ENCODE assay signal across 14 cellular contexts in genomic region chr2:85558160-85558559, GRCh38. TPM values are rescaled to one million over a fixed set of nuclear protein-coding genes. Genes with fewer than 3 reads are reported as not detected.
DNase-seq lines count a peak whose midpoint lies in the region; ATAC-seq and TF ChIP-seq lines count a peak whose summit lies in the region.
"Had no signal": no experiment of that assay in that cellular context is flagged by ENCODE, and none has a peak within 500 bp of the region (broad histone marks: within the 10 kb centered on the region; RNA-seq: fewer than 3 reads in every experiment).

No MANE protein-coding gene starts in this region.

- no TSS peak for BruUV-seq in IMR-90 (replicated peaks; lab: Mats Ljungman, UMichigan)

- no peak overlapping the region for H3K4ac ChIP-seq in IMR-90 (ENCODE audit: low read depth, low read length)

- H3K27me3 ChIP-seq in IMR-90 (ENCODE audit: control insufficient read depth, insufficient read depth, low read length), result no peaks in the 10 kb centered on the region

- WGBS in IMR-90 (ENCODE audit: extremely low coverage in 2 of 2, insufficient read length in 1 of 2), 2 experiments, result no CpG with 5 or more reads among the region's 1 CpG

- dilution Hi-C loops in IMR-90 (cut with HindIII; ENCODE audit: low sequenced_read_pairs, unreplicated experiment), result no loop called here

- H2AK9ac ChIP-seq in IMR-90 (replicated peaks; ENCODE audit: low read depth, low read length, poor library complexity), result peak overlapping the region; percentile 53

- H3K23ac ChIP-seq in IMR-90 (ENCODE audit: low read depth, low read length), result no peak overlapping the region; the same call in 1 of the 2 replicates

- no peak overlapping the region for H2BK120ac ChIP-seq in IMR-90 (ENCODE audit: low read depth, low read length)

- ATAC-seq in activated naive CD4-positive, alpha-beta T cell treated with anti-CD3 and anti-CD28 coated beads, Interleukin-2, amount 50 U/mL, for 72 hours, result no peak
- ATAC-seq in IMR-90 (ENCODE audit: low read depth), result no peak
- ATAC-seq in HG03025 (IDR thresholded peaks at IDR 0.05; ENCODE audit: low FRiP score, unreplicated experiment), result no peak

- no peak overlapping the region for H3K18ac ChIP-seq in IMR-90 (ENCODE audit: low read depth, low read length)

- in situ Hi-C loops in IMR-90 (cut with MboI; ENCODE audit: low sequenced_read_pairs), result loop anchor here (10.0 kb wide), 1 partner anchor 493 kb away; no protein-coding TSS in a partner anchor

- H2BK20ac ChIP-seq in IMR-90 (ENCODE audit: low read depth, low read length), result no peak overlapping the region

- no peak overlapping the region for H4K5ac ChIP-seq in IMR-90 (ENCODE audit: low read depth, low read length)

- no peak overlapping the region for H3K4me2 ChIP-seq in IMR-90 (ENCODE audit: low read depth, low read length)

- no peak for TF ChIP-seq CTCF in IMR-90 (conservative IDR thresholded peaks at IDR 0.05; ENCODE audit: low read depth, low read length)
- no peak for TF ChIP-seq CTCF in nephron (IDR thresholded peaks at IDR 0.05; ENCODE audit: unreplicated experiment in 3 of 3)

- POLR2A ChIA-PET in IMR-90 (lab: Charles Lee; ENCODE audit: unreplicated experiment), result no interaction called here

- no peak overlapping the region for H3K27ac ChIP-seq in IMR-90 (ENCODE audit: insufficient read depth, low read length)
- H3K27ac ChIP-seq: SK-N-MC had no signal

- H3K9me3 ChIP-seq in IMR-90 (ENCODE audit: control insufficient read depth, insufficient read depth, low read length), result no peaks in the 10 kb centered on the region

- no peak overlapping the region for H2AFZ ChIP-seq in IMR-90 (replicated peaks; ENCODE audit: low read length, poor library complexity)

- no peak overlapping the region for H3K56ac ChIP-seq in IMR-90 (ENCODE audit: extremely low read depth, insufficient read depth, low read length)

- CTCF ChIA-PET in IMR-90 (lab: Yijun Ruan, JAX), result no interaction called here

- intact Hi-C loops in IMR-90 (cut with micrococcal nuclease), result no loop called here

- H3K9me1 ChIP-seq in IMR-90 (ENCODE audit: insufficient read depth, low read length), result peaks cover 8% of the 10 kb centered on the region; the same call in 1 of the 2 replicates

- peaks cover 3% of the 10 kb centered on the region; the same call in 1 of the 2 replicates for H3K4me1 ChIP-seq in IMR-90 (ENCODE audit: control insufficient read depth, insufficient read depth, low read length)

- H4K20me1 ChIP-seq in IMR-90 (ENCODE audit: insufficient read depth, low read length), result no peaks in the 10 kb centered on the region

- H3K9ac ChIP-seq in IMR-90 (ENCODE audit: low read depth, low read length), result no peak overlapping the region

- H3K14ac ChIP-seq in IMR-90 (replicated peaks; ENCODE audit: low read depth, low read length), result no peak overlapping the region

- H3K4me1 Mint-ChIP-seq in nephron, result peaks cover 16% of the 10 kb centered on the region

- H2AK5ac ChIP-seq in IMR-90 (ENCODE audit: low read depth, low read length), result no peak overlapping the region

- H3K79me1 ChIP-seq in IMR-90 (ENCODE audit: low read depth in 1 of 2, low read length in 2 of 2), result peaks cover 19 to 55% of the 10 kb centered on the region in 2 experiments

- H3K4me3 ChIP-seq in IMR-90 (ENCODE audit: insufficient read depth, low read depth, low read length), result no peak overlapping the region
- H3K4me3 ChIP-seq: SK-N-MC had no signal

- H3K27ac Mint-ChIP-seq in activated naive CD4-positive, alpha-beta T cell treated with anti-CD3 and anti-CD28 coated beads, Interleukin-2, amount 50 U/mL, for 72 hours, result peak overlapping the region; percentile 40 to 63
- no peak overlapping the region for H3K27ac Mint-ChIP-seq in nephron

- no peak overlapping the region for H4K91ac ChIP-seq in IMR-90 (ENCODE audit: insufficient read depth, low read depth, low read length)

- H3K36me3 ChIP-seq in IMR-90 (ENCODE audit: control insufficient read depth, insufficient read depth, low read length), result peaks cover 26% of the 10 kb centered on the region

- no peak for TF ChIP-seq RAD21 in IMR-90 (IDR thresholded peaks at IDR 0.05; ENCODE audit: low read length)

- H3K4me3 Mint-ChIP-seq in nephron, result peak overlapping the region; percentile 67 to 80 (median 67)

- no peaks in the 10 kb centered on the region for H3K27me3 Mint-ChIP-seq in nephron (ENCODE audit: low read depth)

- no peaks in the 10 kb centered on the region for H3K9me3 Mint-ChIP-seq in activated naive CD4-positive, alpha-beta T cell treated with anti-CD3 and anti-CD28 coated beads, Interleukin-2, amount 50 U/mL, for 72 hours
- H3K9me3 Mint-ChIP-seq in nephron, result no peaks in the 10 kb centered on the region

- no peak for TF ChIP-seq POLR2A in IMR-90 (IDR thresholded peaks at IDR 0.05; ENCODE audit: low read depth, low read length)

- H3K36me3 Mint-ChIP-seq in activated naive CD4-positive, alpha-beta T cell treated with anti-CD3 and anti-CD28 coated beads, Interleukin-2, amount 50 U/mL, for 72 hours, result peaks cover 5 to 6% of the 10 kb centered on the region in 2 donors
- peaks cover 30% of the 10 kb centered on the region for H3K36me3 Mint-ChIP-seq in nephron (ENCODE audit: low read depth)

- no peak for DNase-seq in activated naive CD4-positive, alpha-beta T cell treated with anti-CD3 and anti-CD28 coated beads, Interleukin-2, amount 50 U/mL, for 72 hours (ENCODE audit: low spot score in 2 of 2)
- no peak for DNase-seq in activated naive CD4-positive, alpha-beta T cell treated with anti-CD3 and anti-CD28 coated beads, Interleukin-2, amount 50 U/mL, for 16 hours
- no peak for DNase-seq in IMR-90
- no peak for DNase-seq in DMS53 (lab: John Stamatoyannopoulos, UW)
- DNase-seq: C1 segment of cervical spinal cord, NCI-H1417 treated with DMSO at 0.1 percent for 48 hours, NCI-H187 treated with DMSO at 0.1 percent for 48 hours, NCI-H345, NCI-H524 treated with DMSO at 0.1 percent for 48 hours, SHP77 had no signal

- H2BK5ac ChIP-seq in IMR-90 (ENCODE audit: low read depth, low read length, poor library complexity, severe bottlenecking), result no peak overlapping the region

- H2BK15ac ChIP-seq in IMR-90 (ENCODE audit: low read depth, low read length), result no peak overlapping the region

- H4K8ac ChIP-seq in IMR-90 (ENCODE audit: low read depth in 2 of 2, low read length in 2 of 2), result no peak overlapping the region

TF ChIP-seq in IMR-90, 13 proteins besides CTCF, POLR2A, EP300 and RAD21 (continues in another document):
- TF ChIP-seq ELK1 (IDR thresholded peaks at IDR 0.05; ENCODE audit: borderline replicate concordance, low read depth, low read length) (no peak), FOS (IDR thresholded peaks at IDR 0.05; ENCODE audit: low read depth, low read length) (no peak), MAFK (IDR thresholded peaks at IDR 0.05; ENCODE audit: low read depth, low read length) (no peak), RCOR1 (IDR thresholded peaks at IDR 0.05; ENCODE audit: insufficient replicate concordance, low read length) (no peak), CHD1 (IDR thresholded peaks at IDR 0.05; ENCODE audit: low read depth, low read length) (no peak), MXI1 (IDR thresholded peaks at IDR 0.05; ENCODE audit: borderline replicate concordance, low read depth, low read length) (no peak), RFX5 (IDR thresholded peaks at IDR 0.05; ENCODE audit: low read depth, low read length) (no peak), BHLHE40 (IDR thresholded peaks at IDR 0.05; ENCODE audit: low read depth, low read length) (no peak), CEBPB (IDR thresholded peaks at IDR 0.05; ENCODE audit: low read depth, low read length) (no peak), NFE2L2 (IDR thresholded peaks at IDR 0.05; ENCODE audit: low read depth, low read length) (no peak)

RNA-seq across cellular contexts. Expression of gene GGCX, which starts 3.1 kb away (rescaled TPM):
- total RNA-seq in activated naive CD4-positive, alpha-beta T cell treated with anti-CD3 and anti-CD28 coated beads, Interleukin-2, amount 50 U/mL, for 72 hours, result 10 to 100 TPM; 21.2 to 21.5 TPM
- total RNA-seq in IMR-90 (2012; rRNA removed), result 31.9 and 35.0 TPM in 2 replicates
- polyA plus RNA-seq in IMR-90 (2012; rRNA removed), result 37.0 and 39.4 TPM in 2 replicates
- polyA plus RNA-seq in IMR-90 (2012; cell fraction: cytosol; rRNA removed), result 57.1 and 81.4 TPM in 2 replicates
- polyA plus RNA-seq in IMR-90 (2012; cell fraction: nucleus; rRNA removed; ENCODE audit: low replicate concordance), result 60.6 and 63.6 TPM in 2 replicates

RNA-seq across cellular contexts. Expression of gene MAT2A, which starts 19.2 kb away (rescaled TPM):
- 100 to 1,000 TPM; 271 to 281 TPM for total RNA-seq in activated naive CD4-positive, alpha-beta T cell treated with anti-CD3 and anti-CD28 coated beads, Interleukin-2, amount 50 U/mL, for 72 hours
- 94.1 and 98.9 TPM in 2 replicates for total RNA-seq in IMR-90 (2012; rRNA removed)
- 158 and 223 TPM in 2 replicates for polyA plus RNA-seq in IMR-90 (2012; rRNA removed)
- 40.6 and 65.5 TPM in 2 replicates for polyA plus RNA-seq in IMR-90 (2012; cell fraction: cytosol; rRNA removed)
- 581 and 1,265 TPM in 2 replicates for polyA plus RNA-seq in IMR-90 (2012; cell fraction: nucleus; rRNA removed; ENCODE audit: low replicate concordance)

RNA-seq across cellular contexts. Expression of gene VAMP8, which starts 19.2 kb away (rescaled TPM):
- total RNA-seq in activated naive CD4-positive, alpha-beta T cell treated with anti-CD3 and anti-CD28 coated beads, Interleukin-2, amount 50 U/mL, for 72 hours, result 100 to 1,000 TPM; 119 to 135 TPM
- 0.83 and 0.90 TPM in 2 replicates for total RNA-seq in IMR-90 (2012; rRNA removed)
- polyA plus RNA-seq in IMR-90 (2012; rRNA removed), result 1.7 and 1.9 TPM in 2 replicates
- polyA plus RNA-seq in IMR-90 (2012; cell fraction: cytosol; rRNA removed), result 0.82 and 2.4 TPM in 2 replicates
- 0.13 and 2.1 TPM in 2 replicates for polyA plus RNA-seq in IMR-90 (2012; cell fraction: nucleus; rRNA removed; ENCODE audit: low replicate concordance)
- total RNA-seq: A673 had no signal

RNA-seq across cellular contexts. Expression of gene VAMP5, which starts 26.1 kb away (rescaled TPM):
- total RNA-seq in activated naive CD4-positive, alpha-beta T cell treated with anti-CD3 and anti-CD28 coated beads, Interleukin-2, amount 50 U/mL, for 72 hours, result 10 to 100 TPM; 50.6 to 68.0 TPM
- 13.8 and 27.8 TPM in 2 replicates for total RNA-seq in IMR-90 (2012; rRNA removed)
- polyA plus RNA-seq in IMR-90 (2012; rRNA removed), result 103 and 121 TPM in 2 replicates
- 209 and 319 TPM in 2 replicates for polyA plus RNA-seq in IMR-90 (2012; cell fraction: cytosol; rRNA removed)
- 51.1 and 83.2 TPM in 2 replicates for polyA plus RNA-seq in IMR-90 (2012; cell fraction: nucleus; rRNA removed; ENCODE audit: low replicate concordance)

RNA-seq across cellular contexts. Expression of gene RNF181, which starts 37.4 kb away (rescaled TPM):
- 100 to 1,000 TPM; 128 to 163 TPM for total RNA-seq in activated naive CD4-positive, alpha-beta T cell treated with anti-CD3 and anti-CD28 coated beads, Interleukin-2, amount 50 U/mL, for 72 hours
- total RNA-seq in IMR-90 (2012; rRNA removed), result 326 and 498 TPM in 2 replicates
- polyA plus RNA-seq in IMR-90 (2012; rRNA removed), result 438 and 481 TPM in 2 replicates
- polyA plus RNA-seq in IMR-90 (2012; cell fraction: cytosol; rRNA removed), result 538 and 709 TPM in 2 replicates
- 203 and 232 TPM in 2 replicates for polyA plus RNA-seq in IMR-90 (2012; cell fraction: nucleus; rRNA removed; ENCODE audit: low replicate concordance)

Comparison
In these comparisons a context has a peak if more than half of its experiments do, and no peak if none do; other contexts are left out.
1. H3K27ac Mint-ChIP-seq: peak in activated naive CD4-positive, alpha-beta T cell treated with anti-CD3 and anti-CD28 coated beads, Interleukin-2, amount 50 U/mL, for 72 hours (2 of 2); none in nephron (0 of 3).
2. RNA of gene VAMP8, which starts 19.2 kb away (total RNA-seq): 119 to 135 TPM in activated naive CD4-positive, alpha-beta T cell treated with anti-CD3 and anti-CD28 coated beads, Interleukin-2, amount 50 U/mL, for 72 hours; 0.83 to 0.90 TPM in IMR-90; every median in the first group is over 10 times any median in the second.